Comparison of ENCODE assay signal across 13 cellular contexts in the genomic region with DNA sequence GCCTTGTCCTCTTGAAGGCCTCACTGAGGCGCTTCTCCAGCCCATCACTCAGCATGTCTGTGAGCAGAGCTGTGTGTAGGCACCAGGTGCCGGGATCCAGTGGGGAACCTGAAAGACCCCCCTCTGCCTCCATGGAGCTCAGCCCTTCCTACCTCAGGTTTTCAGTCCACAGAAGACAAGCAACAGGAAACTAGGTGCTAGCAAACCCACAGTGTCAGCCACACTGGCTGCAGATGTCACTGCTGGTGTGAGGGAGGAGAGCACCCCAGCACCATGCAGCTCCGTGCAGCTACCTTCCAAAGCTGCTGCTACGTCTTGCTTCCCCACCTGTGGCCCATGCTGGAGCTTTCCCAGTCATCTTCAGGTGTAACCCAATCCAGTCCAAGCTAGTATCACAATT. TPM values are rescaled to one million over a fixed set of nuclear protein-coding genes. Genes with fewer than 3 reads are reported as not detected.
DNase-seq lines count a peak whose midpoint lies in the region; ATAC-seq and TF ChIP-seq lines count a peak whose summit lies in the region.
"Had no signal": no experiment of that assay in that cellular context is flagged by ENCODE, and none has a peak within 500 bp of the region (broad histone marks: within the 10 kb centered on the region; RNA-seq: fewer than 3 reads in every experiment).

No MANE protein-coding gene starts in this region.

- no peak overlapping the region for H3K9ac ChIP-seq in smooth muscle cell (ENCODE audit: low read depth)
- H3K9ac ChIP-seq: GM23248 had no signal

- H3K9me3 ChIP-seq in CD8-positive, alpha-beta memory T cell (ENCODE audit: low read length) = no peaks in the 10 kb centered on the region
- no peaks in the 10 kb centered on the region for H3K9me3 ChIP-seq in KOPT-K1 (ENCODE audit: insufficient read depth, low read length, poor library complexity, severe bottlenecking)
- H3K9me3 ChIP-seq in smooth muscle cell (replicated peaks; ENCODE audit: low read depth) = no peaks in the 10 kb centered on the region
- H3K9me3 ChIP-seq: pancreas had no signal

- H3F3A ChIP-seq in smooth muscle cell (ENCODE audit: low read depth) = no peaks in the 10 kb centered on the region

- WGBS in smooth muscle cell (ENCODE audit: low lambda C conversion rate) = 66% methylated on average over 4 of the region's 4 CpGs

- no peak for TF ChIP-seq CTCF in natural killer cell (IDR thresholded peaks at IDR 0.05)
- TF ChIP-seq CTCF in smooth muscle cell (IDR thresholded peaks at IDR 0.05; ENCODE audit: borderline replicate concordance, insufficient read depth, poor library complexity, severe bottlenecking) = no peak

- no peaks in the 10 kb centered on the region for H3K27me3 ChIP-seq in CD8-positive, alpha-beta memory T cell (ENCODE audit: insufficient read depth, low read length, poor library complexity, severe bottlenecking)
- no peaks in the 10 kb centered on the region for H3K27me3 ChIP-seq in smooth muscle cell (ENCODE audit: low read depth)
- H3K27me3 ChIP-seq: pancreas had no signal

- H3K79me2 ChIP-seq in smooth muscle cell (ENCODE audit: low read depth) = no peaks in the 10 kb centered on the region

- POLR2A ChIA-PET in CD8-positive, alpha-beta memory T cell (lab: Charles Lee) = interaction anchor here (1.2 to 6.2 kb wide), 5 partner anchors 10 to 108 kb away, joined by 3 to 97 read pairs (median 6); a partner anchor contains a TSS

- CTCF ChIA-PET in CD8-positive, alpha-beta memory T cell (lab: Charles Lee) = interaction anchor here (0.6 to 5.1 kb wide), 10 partner anchors 10 to 409 kb away, joined by 3 to 52 read pairs (median 5); a partner anchor contains a TSS

- H3K27me3 Mint-ChIP-seq in CD8-positive, alpha-beta memory T cell = no peaks in the 10 kb centered on the region
- no peaks in the 10 kb centered on the region for H3K27me3 Mint-ChIP-seq in natural killer cell (ENCODE audit: low read depth in 2 of 2)

- peak overlapping the region; percentile 47 for H3K4me3 ChIP-seq in CD8-positive, alpha-beta memory T cell (ENCODE audit: low read length)
- no peak overlapping the region for H3K4me3 ChIP-seq in smooth muscle cell
- H3K4me3 ChIP-seq: GM23248, pancreas had no signal

- peak; percentile 50 to 86 (median 60) for DNase-seq in CD8-positive, alpha-beta memory T cell
- DNase-seq in activated T-helper 1 cell treated with Interleukin-2 at 50 U/mL for 16 hours (ENCODE audit: low read depth) (peak; percentile 40), natural killer cell (peak; percentile 57), NCI-H2081 (lab: John Stamatoyannopoulos, UW) (no peak), OCI-M1 (lab: John Stamatoyannopoulos, UW) (no peak), NCI-H146 treated with DMSO at 0.1 percent for 48 hours (lab: John Stamatoyannopoulos, UW; ENCODE audit: unreplicated experiment) (no peak), smooth muscle cell (lab: John Stamatoyannopoulos, UW; ENCODE audit: unreplicated experiment) (no peak)
- DNase-seq: GM23248, NCI-H1417, NCI-H82, SIG-M5 had no signal

- peaks cover 86 to 99% (median 97%) of the 10 kb centered on the region in 3 donors for H3K4me1 Mint-ChIP-seq in CD8-positive, alpha-beta memory T cell
- peaks cover 65 to 90% of the 10 kb centered on the region in 2 donors for H3K4me1 Mint-ChIP-seq in natural killer cell

- peak; percentile 43 to 56 (median 55) for ATAC-seq in natural killer cell

- H3K4me3 Mint-ChIP-seq in CD8-positive, alpha-beta memory T cell = peak overlapping the region; percentile 73 to 90 (median 89)
- peak overlapping the region; percentile 90 for H3K4me3 Mint-ChIP-seq in natural killer cell

- no peaks in the 10 kb centered on the region for H3K9me3 Mint-ChIP-seq in CD8-positive, alpha-beta memory T cell
- H3K9me3 Mint-ChIP-seq in natural killer cell = no peaks in the 10 kb centered on the region

- H3K4me2 ChIP-seq in smooth muscle cell = no peak overlapping the region

- peaks cover 2 to 45% (median 5%) of the 10 kb centered on the region in 3 donors for H3K36me3 Mint-ChIP-seq in CD8-positive, alpha-beta memory T cell
- no peaks in the 10 kb centered on the region for H3K36me3 Mint-ChIP-seq in natural killer cell

- H3K36me3 ChIP-seq in CD8-positive, alpha-beta memory T cell (ENCODE audit: insufficient read depth, low read length) = no peaks in the 10 kb centered on the region
- H3K36me3 ChIP-seq in KOPT-K1 (ENCODE audit: insufficient read depth, low read length) (no peaks in the 10 kb centered on the region), smooth muscle cell (ENCODE audit: low read depth) (no peaks in the 10 kb centered on the region)
- H3K36me3 ChIP-seq: pancreas had no signal

- H4K20me1 ChIP-seq in smooth muscle cell (ENCODE audit: low read depth) = no peaks in the 10 kb centered on the region

- H3K4me1 ChIP-seq in CD8-positive, alpha-beta memory T cell (ENCODE audit: insufficient read depth, low read length) = peaks cover 97% of the 10 kb centered on the region
- H3K4me1 ChIP-seq in smooth muscle cell (ENCODE audit: low read depth) = no peaks in the 10 kb centered on the region
- H3K4me1 ChIP-seq: pancreas had no signal

- no peak overlapping the region for H2AFZ ChIP-seq in smooth muscle cell (ENCODE audit: low read depth)
- H2AFZ ChIP-seq: GM23248 had no signal

- H3K27ac Mint-ChIP-seq in CD8-positive, alpha-beta memory T cell = peak overlapping the region; percentile 82 to 100 (median 96)
- peak overlapping the region; percentile 96 to 99 for H3K27ac Mint-ChIP-seq in natural killer cell

- intact Hi-C loops in natural killer cell (cut with micrococcal nuclease) = loop anchor here (5.0 kb wide), 2 partner anchors 81 to 169 kb away; a partner anchor contains a TSS

- peak overlapping the region; percentile 64 for H3K27ac ChIP-seq in CD8-positive, alpha-beta memory T cell (ENCODE audit: low read depth, low read length)
- peak overlapping the region; percentile 46 for H3K27ac ChIP-seq in KOPT-K1 (ENCODE audit: low read depth, low read length, poor library complexity, severe bottlenecking)
- H3K27ac ChIP-seq in smooth muscle cell (ENCODE audit: low read depth) = no peak overlapping the region
- H3K27ac ChIP-seq: GM23248, pancreas had no signal

RNA-seq across cellular contexts. Expression of a gene that starts 17.9 kb away (rescaled TPM):
- 100 to 1,000 TPM; 123 to 127 TPM for total RNA-seq in CD8-positive, alpha-beta memory T cell
- polyA plus RNA-seq in CD8-positive, alpha-beta memory T cell = 83.1 TPM
- 100 to 1,000 TPM; 218 to 316 (median 228) TPM for total RNA-seq in natural killer cell
- total RNA-seq in smooth muscle cell = not detected in 2 replicates
- 0.38 TPM in 1 of 2 replicates, not detected in the other for polyA plus RNA-seq in smooth muscle cell
- total RNA-seq: GM23248 had no signal

RNA-seq across cellular contexts. Expression of a gene that starts 58.0 kb away (rescaled TPM):
- 10 to 100 TPM; 59.3 to 60.5 TPM for total RNA-seq in CD8-positive, alpha-beta memory T cell
- 45.2 TPM for polyA plus RNA-seq in CD8-positive, alpha-beta memory T cell
- total RNA-seq in natural killer cell (10 to 100 TPM; 18.7 to 37.4 (median 29.9) TPM), smooth muscle cell (263 and 276 TPM in 2 replicates)
- polyA plus RNA-seq in smooth muscle cell = 238 and 257 TPM in 2 replicates

Comparison
In these comparisons a context has a peak if more than half of its experiments do, and no peak if none do; other contexts are left out.
1. DNase-seq: peak in CD8-positive, alpha-beta memory T cell (5 of 5), activated T-helper 1 cell treated with Interleukin-2 at 50 U/mL for 16 hours (single experiment) and natural killer cell (single experiment); none in NCI-H2081 (0 of 2), OCI-M1 (single experiment), NCI-H146 treated with DMSO at 0.1 percent for 48 hours (single experiment) and smooth muscle cell (single experiment).
2. RNA of a gene that starts 17.9 kb away (total RNA-seq): 218 to 316 TPM in natural killer cell and 123 to 127 TPM in CD8-positive, alpha-beta memory T cell; not detected in smooth muscle cell; every median in the first group is over 100 times any median in the second.